In the genomic region with DNA sequence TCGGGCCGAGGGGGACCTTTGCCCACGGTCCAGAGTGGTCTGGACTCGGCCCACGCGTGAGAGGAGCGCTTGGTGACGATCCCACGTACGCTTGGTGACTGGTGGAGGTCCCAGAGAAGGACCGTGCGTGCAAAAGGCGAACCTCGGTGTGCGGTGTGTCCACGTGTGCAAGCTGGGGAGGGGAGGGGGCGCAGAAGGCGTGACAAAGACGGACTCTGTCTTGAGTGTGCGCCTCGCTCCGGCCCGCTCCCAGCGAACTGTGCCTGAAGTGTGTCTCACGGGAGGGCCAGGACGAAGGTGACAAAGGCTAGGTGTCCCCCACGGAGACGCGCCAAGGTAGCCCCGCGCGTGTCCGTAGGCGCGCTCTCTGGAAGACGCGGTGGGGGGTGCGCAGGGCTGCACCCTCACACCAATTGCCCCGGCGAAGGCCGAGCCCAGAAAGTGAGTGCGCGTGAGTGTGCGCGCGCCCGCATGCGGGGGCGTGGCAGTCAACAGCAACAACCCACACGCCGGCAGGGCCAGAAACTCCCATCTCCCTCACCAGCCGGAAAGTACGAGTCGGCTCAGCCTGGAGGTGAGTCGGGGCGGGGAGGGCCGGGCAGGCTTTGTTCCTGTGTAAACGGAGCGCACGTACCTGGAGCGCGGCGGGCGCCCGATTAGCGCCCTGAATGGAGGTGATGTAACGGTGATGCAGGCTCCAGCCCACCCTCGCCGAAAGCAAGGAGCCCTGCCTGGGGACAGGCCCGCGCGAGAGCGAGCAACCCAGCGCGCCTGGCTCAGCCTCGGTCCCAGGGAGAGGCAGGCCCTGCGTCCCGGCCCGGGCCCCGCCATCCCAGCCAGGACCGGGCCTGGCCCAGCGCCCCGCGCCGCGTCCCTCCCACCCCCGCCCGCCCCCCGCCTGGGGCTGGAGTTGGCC, we compare ENCODE assay signal across 8 cellular contexts. TPM values are rescaled to one million over a fixed set of nuclear protein-coding genes. Genes with fewer than 3 reads are reported as not detected.
DNase-seq lines count a peak whose midpoint lies in the region; ATAC-seq and TF ChIP-seq lines count a peak whose summit lies in the region.

A gene with protein sequence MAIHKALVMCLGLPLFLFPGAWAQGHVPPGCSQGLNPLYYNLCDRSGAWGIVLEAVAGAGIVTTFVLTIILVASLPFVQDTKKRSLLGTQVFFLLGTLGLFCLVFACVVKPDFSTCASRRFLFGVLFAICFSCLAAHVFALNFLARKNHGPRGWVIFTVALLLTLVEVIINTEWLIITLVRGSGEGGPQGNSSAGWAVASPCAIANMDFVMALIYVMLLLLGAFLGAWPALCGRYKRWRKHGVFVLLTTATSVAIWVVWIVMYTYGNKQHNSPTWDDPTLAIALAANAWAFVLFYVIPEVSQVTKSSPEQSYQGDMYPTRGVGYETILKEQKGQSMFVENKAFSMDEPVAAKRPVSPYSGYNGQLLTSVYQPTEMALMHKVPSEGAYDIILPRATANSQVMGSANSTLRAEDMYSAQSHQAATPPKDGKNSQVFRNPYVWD (plus strand): TSS at position 521 of the 916 bp plus-strand sequence. CDS start 7,689 bp downstream, outside the sequence.

- intact Hi-C loops in tibial artery (cut with DNase I; ENCODE audit: low total_unique reads): no loop called here

- peaks cover 5% of the 10 kb centered on the region for H3K4me1 Mint-ChIP-seq in activated T-cell treated with anti-CD3 and anti-CD28 coated beads, Interleukin-2, amount 50 U/mL, for 72 hours (ENCODE audit: low read depth)
- peaks cover 69% of the 10 kb centered on the region for H3K4me1 Mint-ChIP-seq in nephron progenitor cell

- H3K9me3 ChIP-seq in tibial artery: no peaks in the 10 kb centered on the region

- peaks cover 55% of the 10 kb centered on the region for H3K27me3 Mint-ChIP-seq in activated T-cell treated with anti-CD3 and anti-CD28 coated beads, Interleukin-2, amount 50 U/mL, for 72 hours (ENCODE audit: low read depth)
- H3K27me3 Mint-ChIP-seq in nephron progenitor cell (ENCODE audit: low read depth, poor library complexity): peaks cover 6% of the 10 kb centered on the region

- H3K27ac ChIP-seq in tibial artery: peak within 1 kb of the TSS; percentile 93 to 100

- DNase-seq in NCI-H82 (lab: John Stamatoyannopoulos, UW) (peak; percentile 44), NCI-H82 treated with DMSO at 0.1 percent for 48 hours (lab: John Stamatoyannopoulos, UW; ENCODE audit: unreplicated experiment) (no peak), NCI-H2196 treated with DMSO at 0.1 percent for 48 hours (lab: John Stamatoyannopoulos, UW; ENCODE audit: unreplicated experiment) (peak; percentile 83), fibroblast of villous mesenchyme (ENCODE audit: low read depth) (peak; percentile 33), nephron progenitor cell (peak; percentile 77), tibial artery (peak; percentile 81 to 92)
- DNase-seq in activated T-cell treated with anti-CD3 and anti-CD28 coated beads, Interleukin-2, amount 50 U/mL, for 72 hours: peak; percentile 53 to 63

- no peak within 1 kb of the TSS for H3K27ac Mint-ChIP-seq in activated T-cell treated with anti-CD3 and anti-CD28 coated beads, Interleukin-2, amount 50 U/mL, for 72 hours
- H3K27ac Mint-ChIP-seq in nephron progenitor cell: peak within 1 kb of the TSS; percentile 97

- peak; percentile 73 to 80 for ATAC-seq in activated T-cell treated with anti-CD3 and anti-CD28 coated beads, Interleukin-2, amount 50 U/mL, for 72 hours (replicated peaks in 1 of 2)
- no peak for ATAC-seq in GM18519 (IDR thresholded peaks at IDR 0.05; ENCODE audit: low FRiP score, unreplicated experiment)

- H3K36me3 ChIP-seq in tibial artery: no peaks in the 10 kb centered on the region

- H3K36me3 Mint-ChIP-seq in activated T-cell treated with anti-CD3 and anti-CD28 coated beads, Interleukin-2, amount 50 U/mL, for 72 hours (ENCODE audit: insufficient read depth in 2 of 2): peaks cover 0 to 1% of the 10 kb centered on the region in 2 donors
- H3K36me3 Mint-ChIP-seq in nephron progenitor cell (ENCODE audit: low read depth): peaks cover 18% of the 10 kb centered on the region

- H3K4me3 Mint-ChIP-seq in activated T-cell treated with anti-CD3 and anti-CD28 coated beads, Interleukin-2, amount 50 U/mL, for 72 hours: peak within 1 kb of the TSS; percentile 75 to 76
- H3K4me3 Mint-ChIP-seq in nephron progenitor cell: peak within 1 kb of the TSS; percentile 91

- TF ChIP-seq CTCF in fibroblast of villous mesenchyme (IDR thresholded peaks at IDR 0.05; ENCODE audit: insufficient read depth, low read depth, low read length) (no peak), nephron progenitor cell (IDR thresholded peaks at IDR 0.05) (no peak), tibial artery (IDR thresholded peaks at IDR 0.05) (no peak)

- H3K9me3 Mint-ChIP-seq in activated T-cell treated with anti-CD3 and anti-CD28 coated beads, Interleukin-2, amount 50 U/mL, for 72 hours: no peaks in the 10 kb centered on the region
- H3K9me3 Mint-ChIP-seq in nephron progenitor cell: peaks cover 4% of the 10 kb centered on the region

- H3K4me1 ChIP-seq in tibial artery: peaks cover 0 to 74% (median 51%) of the 10 kb centered on the region in 4 donors

- H3K27me3 ChIP-seq in tibial artery: no peaks in the 10 kb centered on the region

- H3K4me3 ChIP-seq in fibroblast of villous mesenchyme (ENCODE audit: low read depth, low read length) (peak within 1 kb of the TSS; percentile 56), tibial artery (peak within 1 kb of the TSS; percentile 84 to 91)

RNA-seq across cellular contexts. Expression of the gene that starts here (rescaled TPM):
- total RNA-seq in activated T-cell treated with anti-CD3 and anti-CD28 coated beads, Interleukin-2, amount 50 U/mL, for 72 hours: 1 to 10 TPM; 1.3 to 2.3 TPM
- total RNA-seq in fibroblast of villous mesenchyme: 0.43 and 1.3 TPM in 2 replicates
